20 cellular contexts compared by ENCODE assay signal in the genomic region with DNA sequence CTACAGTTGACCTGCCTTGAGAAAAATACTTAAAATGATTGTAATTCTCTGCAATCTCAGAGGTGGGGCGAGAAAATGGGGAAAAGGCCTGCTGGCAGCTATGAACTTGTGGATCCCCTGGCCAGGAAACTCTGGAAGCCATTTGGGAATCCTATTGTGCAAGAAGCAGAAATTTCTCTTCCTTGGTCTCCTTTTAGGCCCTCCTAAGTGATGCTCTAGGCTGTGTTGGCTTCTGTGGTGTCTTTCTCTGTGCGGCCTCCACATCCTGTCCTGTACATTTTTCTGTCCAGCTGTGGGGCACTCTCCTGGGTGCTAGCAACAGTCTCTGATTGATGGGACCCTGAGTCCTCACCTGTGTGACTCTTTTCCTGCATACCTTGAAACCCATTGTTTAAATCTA.
DNase-seq lines count a peak whose midpoint lies in the region; ATAC-seq, FAIRE-seq and TF ChIP-seq lines count a peak whose summit lies in the region.
"Had no signal": no experiment of that assay in that cellular context is flagged by ENCODE, and none has a peak within 500 bp of the region (broad histone marks: within the 10 kb centered on the region; RNA-seq: fewer than 3 reads in every experiment).

No MANE protein-coding gene starts in this region.

- H3K4me3 ChIP-seq in heart left ventricle (no peak overlapping the region), skeletal muscle cell (ENCODE audit: low read depth, low read length) (no peak overlapping the region)
- H3K4me3 ChIP-seq: A549, BLaER1, GM23248 had no signal

- no peak overlapping the region for H3K4me3 Mint-ChIP-seq in activated naive CD8-positive, alpha-beta T cell treated with anti-CD3 and anti-CD28 coated beads for 36 hours
- H3K4me3 Mint-ChIP-seq: CD14-positive monocyte; CD4-positive, alpha-beta memory T cell had no signal

- peaks cover 42% of the 10 kb centered on the region for H3K36me3 Mint-ChIP-seq in activated naive CD8-positive, alpha-beta T cell treated with anti-CD3 and anti-CD28 coated beads for 36 hours

- H3K4me1 Mint-ChIP-seq in activated naive CD8-positive, alpha-beta T cell treated with anti-CD3 and anti-CD28 coated beads for 36 hours, result peaks cover 3% of the 10 kb centered on the region
- H3K4me1 Mint-ChIP-seq: CD14-positive monocyte had no signal

- no peaks in the 10 kb centered on the region for H3K27me3 Mint-ChIP-seq in activated naive CD8-positive, alpha-beta T cell treated with anti-CD3 and anti-CD28 coated beads for 36 hours
- H3K27me3 Mint-ChIP-seq: CD4-positive, alpha-beta memory T cell had no signal

- H3K27ac Mint-ChIP-seq in activated naive CD8-positive, alpha-beta T cell treated with anti-CD3 and anti-CD28 coated beads for 36 hours, result no peak overlapping the region
- H3K27ac Mint-ChIP-seq: CD14-positive monocyte; CD4-positive, alpha-beta memory T cell had no signal

- DNase-seq in Right ventricle myocardium inferior (ENCODE audit: missing footprints) (no peak), heart left ventricle (no peak), GM19239 (ENCODE audit: insufficient read length, low spot score) (no peak), fibroblast of peridontal ligament (ENCODE audit: extremely low read depth) (peak; percentile 31), skeletal muscle cell (ENCODE audit: low read depth) (peak; percentile 38), GM10266 (ENCODE audit: extremely low spot score) (no peak), HuH-7.5 (ENCODE audit: low spot score) (no peak)
- no peak for DNase-seq in activated naive CD8-positive, alpha-beta T cell treated with anti-CD3 and anti-CD28 coated beads for 36 hours
- DNase-seq: Calu3; CD4-positive, alpha-beta memory T cell; DMS79 treated with DMSO at 0.1 percent for 48 hours; EL; GM23248; HCEC 1CT had no signal

- H3K4me1 ChIP-seq in heart left ventricle, result no peaks in the 10 kb centered on the region
- H3K4me1 ChIP-seq: A549, BLaER1 had no signal

- peaks cover 0 to 23% (median 5%) of the 10 kb centered on the region in 12 donors for H3K9me3 ChIP-seq in heart left ventricle

- WGBS in heart left ventricle, 4 donors, result 76 to 97% (median 88%) methylated on average over 2 of the region's 2 CpGs

- TF ChIP-seq POLR2A in heart left ventricle (IDR thresholded peaks at IDR 0.05), result no peak

- H3K27me3 ChIP-seq in heart left ventricle, result no peaks in the 10 kb centered on the region
- H3K27me3 ChIP-seq: BLaER1 had no signal

- peak; percentile 23 for FAIRE-seq in GM19239 (lab: Jason Lieb, UNC)
- FAIRE-seq: A549, GM12891, H54 had no signal

- H3K36me3 ChIP-seq in heart left ventricle, result peaks cover 0 to 14% (median 0%) of the 10 kb centered on the region in 9 donors

- intact Hi-C loops in Right ventricle myocardium inferior (cut with DNase I), result no loop called here
- intact Hi-C loops in heart left ventricle (cut with DNase I), result no loop called here

- ATAC-seq in Right ventricle myocardium inferior, result peak; percentile 52
- no peak for ATAC-seq in heart left ventricle
- ATAC-seq: A549 had no signal

- no peak overlapping the region for H3K27ac ChIP-seq in heart left ventricle
- H3K27ac ChIP-seq: 22Rv1, A549, BLaER1, GM23248 had no signal

- H3K9me3 Mint-ChIP-seq in activated naive CD8-positive, alpha-beta T cell treated with anti-CD3 and anti-CD28 coated beads for 36 hours, result peaks cover 9% of the 10 kb centered on the region

- no peak for TF ChIP-seq CTCF in heart left ventricle (IDR thresholded peaks at IDR 0.05)
- no peak for TF ChIP-seq CTCF in GM10266 (IDR thresholded peaks at IDR 0.05; ENCODE audit: control insufficient read depth, insufficient read depth, low read depth, missing control alignments)

Comparison
In these comparisons a context has a peak if more than half of its experiments do, and no peak if none do; other contexts are left out.
1. DNase-seq: peak in fibroblast of peridontal ligament (single experiment) and skeletal muscle cell (single experiment); none in Right ventricle myocardium inferior (single experiment), heart left ventricle (0 of 5), GM19239 (single experiment), activated naive CD8-positive, alpha-beta T cell treated with anti-CD3 and anti-CD28 coated beads for 36 hours (single experiment), GM10266 (single experiment) and HuH-7.5 (single experiment).